24 cellular contexts compared by ENCODE assay signal in the genomic region with DNA sequence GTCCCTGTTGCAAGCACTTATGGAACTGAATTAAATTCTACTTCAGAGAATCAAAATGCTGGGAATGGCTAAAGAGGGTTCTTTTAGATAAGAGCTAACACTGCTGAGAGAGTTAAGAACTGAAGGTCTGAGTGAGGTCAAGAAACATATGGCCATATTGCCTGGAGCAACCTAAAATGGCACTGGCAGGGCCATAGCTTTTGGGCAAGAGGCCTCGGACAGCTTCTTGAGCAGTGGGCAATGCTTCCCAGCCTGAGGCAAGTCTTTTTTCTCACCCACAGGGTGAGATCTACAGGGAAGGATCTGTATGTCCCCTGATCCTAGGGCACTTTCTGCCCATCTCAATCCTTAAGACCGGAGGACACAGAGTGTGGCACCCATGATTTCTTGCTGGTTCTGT.
"Had no signal": no experiment of that assay in that cellular context is flagged by ENCODE, and none has a peak within 500 bp of the region (broad histone marks: within the 10 kb centered on the region; RNA-seq: fewer than 3 reads in every experiment).

No MANE protein-coding gene starts in this region.

- ATAC-seq: activated CD4-positive, alpha-beta T cell treated with anti-CD3 and anti-CD28 coated beads for 36 hours; activated T-cell treated with anti-CD3 and anti-CD28 coated beads, Interleukin-2, amount 50 U/mL, for 72 hours; effector memory CD8-positive, alpha-beta T cell; natural killer cell; T-helper 17 cell had no signal

- H3K9me3 ChIP-seq: colonic mucosa, esophagus squamous epithelium, left lung, ovary, prostate gland, spleen, upper lobe of left lung had no signal

- H3K27me3 ChIP-seq: colonic mucosa, dorsolateral prefrontal cortex, esophagus squamous epithelium, left lung, ovary, spleen, upper lobe of left lung had no signal

- H3K4me1 ChIP-seq: colonic mucosa, spleen had no signal

- H3K36me3 ChIP-seq: colonic mucosa, esophagus squamous epithelium, left lung, ovary, prostate gland, spleen, upper lobe of left lung had no signal

- H3K4me3 ChIP-seq: colonic mucosa, dorsolateral prefrontal cortex, esophagus squamous epithelium, left lung, lung, ovary, prostate gland, spleen, upper lobe of left lung had no signal

- DNase-seq: activated B cell treated with CpG ODN at 0.5 μM for 24 hours; activated CD4-positive, alpha-beta T cell treated with anti-CD3 and anti-CD28 coated beads for 36 hours; activated CD4-positive, alpha-beta T cell treated with anti-CD3 and anti-CD28 coated beads, Interleukin-2, amount 50 U/mL, for 48 hours; activated effector memory CD4-positive, alpha-beta T cell treated with Interleukin-2 at 50 U/mL for 16 hours; activated naive CD4-positive, alpha-beta T cell treated with anti-CD3 and anti-CD28 coated beads for 36 hours; activated naive CD8-positive, alpha-beta T cell treated with anti-CD3 and anti-CD28 coated beads, Interleukin-2, amount 10 ng/mL, durations not matched to agents 7 days and 5 days; activated T-cell treated with anti-CD3 and anti-CD28 coated beads, Interleukin-2, amount 50 U/mL, for 72 hours; amygdala; colonic mucosa; dorsolateral prefrontal cortex; effector memory CD8-positive, alpha-beta T cell; esophagus squamous epithelium; foreskin melanocyte; left lung; midbrain; natural killer cell; ovary; spleen; stimulated activated CD4-positive, alpha-beta T cell treated with anti-CD3 and anti-CD28 coated beads, Interleukin-4, amount 100 ng/mL, for 1 hour; stimulated activated naive CD4-positive, alpha-beta T cell; T-helper 17 cell; upper lobe of left lung had no signal

- H3K27ac ChIP-seq: colonic mucosa, dorsolateral prefrontal cortex, esophagus squamous epithelium, left lung, ovary, prostate gland, spleen, upper lobe of left lung had no signal
